Comparison of ENCODE assay signal across 11 cellular contexts in genomic region chr3:16928386-16929132, GRCh38. TPM values are rescaled to one million over a fixed set of nuclear protein-coding genes. Genes with fewer than 3 reads are reported as not detected.
DNase-seq lines count a peak whose midpoint lies in the region; ATAC-seq and TF ChIP-seq lines count a peak whose summit lies in the region.
"Had no signal": no experiment of that assay in that cellular context is flagged by ENCODE, and none has a peak within 500 bp of the region (broad histone marks: within the 10 kb centered on the region; RNA-seq: fewer than 3 reads in every experiment).

No MANE protein-coding gene starts in this region.

- peaks cover 9% of the 10 kb centered on the region for H3K9me3 ChIP-seq in mesenchymal stem cell (ENCODE audit: control insufficient read depth, low read length)
- H3K9me3 ChIP-seq: mucosa of descending colon, SJCRH30 had no signal

- 70% methylated on average over 5 of the region's 8 CpGs for WGBS in mesenchymal stem cell

- H3K27me3 Mint-ChIP-seq in T-helper 2 cell treated with Interferon-gamma antibody and Interleukin-4, amounts not matched to agents 5 μg/mL and 100 μg/mL, for 36 hours (ENCODE audit: low read depth) = no peaks in the 10 kb centered on the region

- H3K9ac ChIP-seq in mesenchymal stem cell (ENCODE audit: low read length) = no peak overlapping the region

- H2BK5ac ChIP-seq in mesenchymal stem cell (ENCODE audit: low read depth, low read length, poor library complexity, severe bottlenecking) = no peak overlapping the region

- H3K14ac ChIP-seq in mesenchymal stem cell (ENCODE audit: low read length in 2 of 2) = no peak overlapping the region

- H2BK120ac ChIP-seq in mesenchymal stem cell (ENCODE audit: low read depth, low read length) = no peak overlapping the region

- no peak overlapping the region for H4K91ac ChIP-seq in mesenchymal stem cell (ENCODE audit: low read length)

- H3K27me3 ChIP-seq in mesenchymal stem cell (ENCODE audit: control insufficient read depth in 1 of 2, insufficient read depth in 1 of 2, low read length in 2 of 2) = no peaks in the 10 kb centered on the region
- H3K27me3 ChIP-seq: SJCRH30 had no signal

- H3K4me3 ChIP-seq in fibroblast of mammary gland (ENCODE audit: control insufficient read depth, low read depth, low read length) = no peak overlapping the region
- H3K4me3 ChIP-seq in mesenchymal stem cell (ENCODE audit: insufficient read depth in 1 of 2, low read depth in 1 of 2, low read length in 2 of 2) = no peak overlapping the region
- H3K4me3 ChIP-seq: mucosa of descending colon, SJCRH30 had no signal

- no peak overlapping the region for H3K27ac ChIP-seq in mesenchymal stem cell (ENCODE audit: low read length, poor library complexity, severe bottlenecking)
- H3K27ac ChIP-seq: SJCRH30 had no signal

- H3K36me3 Mint-ChIP-seq in T-helper 2 cell treated with Interferon-gamma antibody and Interleukin-4, amounts not matched to agents 5 μg/mL and 100 μg/mL, for 36 hours (ENCODE audit: low read depth) = peaks cover 9% of the 10 kb centered on the region

- H4K8ac ChIP-seq in mesenchymal stem cell (ENCODE audit: low read length) = no peak overlapping the region

- no peak overlapping the region for H3K18ac ChIP-seq in mesenchymal stem cell (ENCODE audit: low read depth in 1 of 2, low read length in 2 of 2)

- in situ Hi-C loops in GM13976 (cut with MboI; ENCODE audit: low sequenced_read_pairs, unreplicated experiment) = no loop called here

- no peak overlapping the region for H3K4me2 ChIP-seq in mesenchymal stem cell (ENCODE audit: low read length, poor library complexity, severe bottlenecking)

- no peak overlapping the region for H3K4me3 Mint-ChIP-seq in T-helper 2 cell treated with Interferon-gamma antibody and Interleukin-4, amounts not matched to agents 5 μg/mL and 100 μg/mL, for 36 hours

- no peak for TF ChIP-seq CTCF in GM13976 (IDR thresholded peaks at IDR 0.05; ENCODE audit: borderline replicate concordance, control extremely low read depth, extremely low read depth, insufficient read depth, missing control alignments)
- no peak for TF ChIP-seq CTCF in fibroblast of mammary gland (conservative IDR thresholded peaks at IDR 0.05; ENCODE audit: control insufficient read depth, insufficient read depth, low read depth, low read length)

- DNase-seq in GM13976 (ENCODE audit: low spot score) (peak; percentile 19), fibroblast of mammary gland (ENCODE audit: low read depth) (peak; percentile 30), NCI-H1092 (lab: John Stamatoyannopoulos, UW) (no peak), mesenchymal stem cell (no peak)
- no peak for DNase-seq in T-helper 2 cell treated with Interferon-gamma antibody and Interleukin-4, amounts not matched to agents 5 μg/mL and 100 μg/mL, for 36 hours (ENCODE audit: low spot score)
- DNase-seq: hypothalamus, mucosa of descending colon, SJCRH30 had no signal

- H2AFZ ChIP-seq in mesenchymal stem cell (ENCODE audit: low read depth, low read length) = no peak overlapping the region

- H2BK12ac ChIP-seq in mesenchymal stem cell (ENCODE audit: low read length in 2 of 2) = no peak overlapping the region

- ATAC-seq in GM21447 (IDR thresholded peaks at IDR 0.05; ENCODE audit: unreplicated experiment) = peak; percentile 47
- ATAC-seq in HG03432 (IDR thresholded peaks at IDR 0.05; ENCODE audit: unreplicated experiment) = peak; percentile 59
- ATAC-seq in SK-N-SH treated with all-trans-retinoic acid at 6 μM for 48 hours = no peak

- H3K4ac ChIP-seq in mesenchymal stem cell (ENCODE audit: low read depth in 1 of 2, low read length in 2 of 2) = no peak overlapping the region

- peaks cover 5% of the 10 kb centered on the region for H3K9me3 Mint-ChIP-seq in T-helper 2 cell treated with Interferon-gamma antibody and Interleukin-4, amounts not matched to agents 5 μg/mL and 100 μg/mL, for 36 hours

- H3K36me3 ChIP-seq in mesenchymal stem cell (ENCODE audit: control insufficient read depth in 1 of 2, insufficient read depth in 2 of 2, low read depth in 1 of 2, low read length in 2 of 2) = no peaks in the 10 kb centered on the region
- H3K36me3 ChIP-seq: SJCRH30 had no signal

- H2AK5ac ChIP-seq in mesenchymal stem cell (ENCODE audit: low read length, severe bottlenecking) = no peak overlapping the region

- H3K4me1 Mint-ChIP-seq in T-helper 2 cell treated with Interferon-gamma antibody and Interleukin-4, amounts not matched to agents 5 μg/mL and 100 μg/mL, for 36 hours (ENCODE audit: low read depth) = peaks cover 30% of the 10 kb centered on the region

- no peaks in the 10 kb centered on the region for H3K79me1 ChIP-seq in mesenchymal stem cell (replicated peaks; ENCODE audit: low read length, poor library complexity, severe bottlenecking)

- H3K27ac Mint-ChIP-seq in T-helper 2 cell treated with Interferon-gamma antibody and Interleukin-4, amounts not matched to agents 5 μg/mL and 100 μg/mL, for 36 hours = no peak overlapping the region

- no peaks in the 10 kb centered on the region for H3K4me1 ChIP-seq in mesenchymal stem cell (ENCODE audit: control insufficient read depth, insufficient read depth, low read depth, low read length)
- H3K4me1 ChIP-seq: SJCRH30 had no signal

- no peak overlapping the region for H2BK15ac ChIP-seq in mesenchymal stem cell (ENCODE audit: low read depth, poor library complexity, severe bottlenecking)

- no peak overlapping the region for H3K23ac ChIP-seq in mesenchymal stem cell (ENCODE audit: low read length in 2 of 2)

TF ChIP-seq in SK-N-SH treated with all-trans-retinoic acid at 6 μM for 48 hours, 23 proteins besides CTCF, POLR2A, EP300 and RAD21 (continues in another document):
- TF ChIP-seq TOX (CRISPR knock-in tag; IDR thresholded peaks at IDR 0.05; ENCODE audit: borderline replicate concordance) (no peak), RARB (CRISPR knock-in tag; IDR thresholded peaks at IDR 0.05) (no peak), ZNF70 (CRISPR knock-in tag; IDR thresholded peaks at IDR 0.05) (no peak), ZC3H10 (CRISPR knock-in tag; IDR thresholded peaks at IDR 0.05) (no peak), POU6F1 (CRISPR knock-in tag; IDR thresholded peaks at IDR 0.05; ENCODE audit: borderline replicate concordance, low read depth) (no peak), CREB5 (CRISPR knock-in tag; IDR thresholded peaks at IDR 0.05; ENCODE audit: low read depth) (no peak), BACH2 (CRISPR knock-in tag; IDR thresholded peaks at IDR 0.05; ENCODE audit: borderline replicate concordance) (no peak), OSR1 (CRISPR knock-in tag; IDR thresholded peaks at IDR 0.05) (no peak), PPARA (CRISPR knock-in tag; IDR thresholded peaks at IDR 0.05; ENCODE audit: borderline replicate concordance) (no peak), CSRNP3 (CRISPR knock-in tag; IDR thresholded peaks at IDR 0.05) (no peak), PATZ1 (CRISPR knock-in tag; IDR thresholded peaks at IDR 0.05; ENCODE audit: borderline replicate concordance) (no peak)

RNA-seq across cellular contexts. Expression of gene PLCL2, which starts 43.8 kb away (rescaled TPM):
- 0.65 TPM for polyA plus RNA-seq in mesenchymal stem cell (2013, experiment 1 of 2)
- polyA plus RNA-seq in mesenchymal stem cell (2013, experiment 2 of 2) = 0.51 TPM

Comparison
In these comparisons a context has a peak if more than half of its experiments do, and no peak if none do; other contexts are left out.
1. DNase-seq: peak in GM13976 (single experiment) and fibroblast of mammary gland (single experiment); none in NCI-H1092 (single experiment), T-helper 2 cell treated with Interferon-gamma antibody and Interleukin-4, amounts not matched to agents 5 μg/mL and 100 μg/mL, for 36 hours (single experiment) and mesenchymal stem cell (single experiment).